Comparison of ENCODE assay signal across 8 cellular contexts in genomic region chr14:50823051-50823762, GRCh38. TPM values are rescaled to one million over a fixed set of nuclear protein-coding genes. Genes with fewer than 3 reads are reported as not detected.
DNase-seq lines count a peak whose midpoint lies in the region; ATAC-seq and TF ChIP-seq lines count a peak whose summit lies in the region.

No MANE protein-coding gene starts in this region.

- H3K9me3 Mint-ChIP-seq in activated CD4-positive, alpha-beta T cell treated with anti-CD3 and anti-CD28 coated beads for 36 hours (ENCODE audit: low read depth) = no peaks in the 10 kb centered on the region

- DNase-seq in activated CD4-positive, alpha-beta T cell treated with anti-CD3 and anti-CD28 coated beads for 36 hours = peak; percentile 57
- DNase-seq in activated CD4-positive, alpha-beta T cell treated with anti-CD3 and anti-CD28 coated beads, Interleukin-2, amount 50 U/mL, for 4 hours = no peak
- DNase-seq in brain microvascular endothelial cell = peak; percentile 30
- peak; percentile 39 for DNase-seq in retina
- no peak for DNase-seq in HuH-7.5 (ENCODE audit: low spot score)
- DNase-seq in COLO829 (ENCODE audit: low spot score) = no peak
- no peak for DNase-seq in NCI-H748 (lab: John Stamatoyannopoulos, UW; ENCODE audit: unreplicated experiment)

- H3K4me3 Mint-ChIP-seq in activated CD4-positive, alpha-beta T cell treated with anti-CD3 and anti-CD28 coated beads for 36 hours = peak overlapping the region; percentile 64

- peak overlapping the region; percentile 82 for H3K27ac Mint-ChIP-seq in activated CD4-positive, alpha-beta T cell treated with anti-CD3 and anti-CD28 coated beads for 36 hours

- intact Hi-C loops in activated CD4-positive, alpha-beta T cell treated with anti-CD3 and anti-CD28 coated beads for 36 hours (cut with DNase I, micrococcal nuclease) = loop anchor here (2.0 to 10.0 kb wide), 5 partner anchors 36 to 1138 kb away; partner anchors contain the start of gene POLE2 (in 1 of the 2)

- POLR2A ChIA-PET in activated CD4-positive, alpha-beta T cell treated with anti-CD3 and anti-CD28 coated beads for 36 hours (lab: Charles Lee) = no interaction called here

- ATAC-seq in activated CD4-positive, alpha-beta T cell treated with anti-CD3 and anti-CD28 coated beads for 36 hours = peak; percentile 31
- ATAC-seq in HG03196 (IDR thresholded peaks at IDR 0.05; ENCODE audit: unreplicated experiment) = peak; percentile 8

- in situ Hi-C loops in brain microvascular endothelial cell (cut with HindIII; ENCODE audit: low pct_ligation_motif_present, low sequenced_read_pairs) = no loop called here

- H3K27ac ChIP-seq in brain microvascular endothelial cell = no peak overlapping the region

- TF ChIP-seq CTCF in brain microvascular endothelial cell (IDR thresholded peaks at IDR 0.05; ENCODE audit: low read depth, low read length, missing control alignments) = no peak

- CTCF ChIA-PET in activated CD4-positive, alpha-beta T cell treated with anti-CD3 and anti-CD28 coated beads for 36 hours (lab: Charles Lee) = interaction anchor here (0.6 to 3.3 kb wide), 11 partner anchors 7 to 282 kb away, joined by 3 to 21 read pairs (median 3); partner anchors contain the start of gene NIN

- H3K27me3 Mint-ChIP-seq in activated CD4-positive, alpha-beta T cell treated with anti-CD3 and anti-CD28 coated beads for 36 hours = no peaks in the 10 kb centered on the region

- H3K36me3 Mint-ChIP-seq in activated CD4-positive, alpha-beta T cell treated with anti-CD3 and anti-CD28 coated beads for 36 hours (ENCODE audit: low read depth) = peaks cover 34% of the 10 kb centered on the region

- no peaks in the 10 kb centered on the region for H3K27me3 ChIP-seq in brain microvascular endothelial cell (replicated peaks)

- H3K4me3 ChIP-seq in brain microvascular endothelial cell (ENCODE audit: low read depth, low read length) = no peak overlapping the region

- H3K36me3 ChIP-seq in brain microvascular endothelial cell (replicated peaks) = no peaks in the 10 kb centered on the region

- peaks cover 85% of the 10 kb centered on the region for H3K4me1 Mint-ChIP-seq in activated CD4-positive, alpha-beta T cell treated with anti-CD3 and anti-CD28 coated beads for 36 hours

RNA-seq across cellular contexts. Expression of gene NIN, which starts 7.8 kb away (rescaled TPM):
- 10 to 100 TPM; 47.5 to 53.8 TPM for total RNA-seq in activated CD4-positive, alpha-beta T cell treated with anti-CD3 and anti-CD28 coated beads for 36 hours

RNA-seq across cellular contexts. Expression of gene ABHD12B, which starts 48.6 kb away (rescaled TPM):
- not detected for total RNA-seq in activated CD4-positive, alpha-beta T cell treated with anti-CD3 and anti-CD28 coated beads for 36 hours

Comparison
In these comparisons a context has a peak if more than half of its experiments do, and no peak if none do; other contexts are left out.
1. DNase-seq: peak in activated CD4-positive, alpha-beta T cell treated with anti-CD3 and anti-CD28 coated beads for 36 hours (single experiment), brain microvascular endothelial cell (single experiment) and retina (single experiment); none in activated CD4-positive, alpha-beta T cell treated with anti-CD3 and anti-CD28 coated beads, Interleukin-2, amount 50 U/mL, for 4 hours (0 of 2), HuH-7.5 (single experiment), COLO829 (single experiment) and NCI-H748 (single experiment).